9 cellular contexts compared by ENCODE assay signal in genomic region chr13:110875243-110875642, GRCh38. TPM values are rescaled to one million over a fixed set of nuclear protein-coding genes. Genes with fewer than 3 reads are reported as not detected.
DNase-seq lines count a peak whose midpoint lies in the region; ATAC-seq and TF ChIP-seq lines count a peak whose summit lies in the region.
"Had no signal": no experiment of that assay in that cellular context is flagged by ENCODE, and none has a peak within 500 bp of the region (broad histone marks: within the 10 kb centered on the region; RNA-seq: fewer than 3 reads in every experiment).

No MANE protein-coding gene starts in this region.

- TF ChIP-seq CTCF in CD4-positive, alpha-beta T cell (IDR thresholded peaks at IDR 0.05), result no peak
- no peak for TF ChIP-seq CTCF in IMR-90 (conservative IDR thresholded peaks at IDR 0.05; ENCODE audit: low read depth, low read length)
- no peak for TF ChIP-seq CTCF in breast epithelium (IDR thresholded peaks at IDR 0.05)
- TF ChIP-seq CTCF in nephron (IDR thresholded peaks at IDR 0.05; ENCODE audit: unreplicated experiment in 3 of 3), result no peak

- H3K36me3 Mint-ChIP-seq in CD4-positive, alpha-beta T cell (ENCODE audit: low read depth), result no peaks in the 10 kb centered on the region
- peaks cover 7% of the 10 kb centered on the region for H3K36me3 Mint-ChIP-seq in nephron (ENCODE audit: low read depth)

- WGBS in IMR-90 (ENCODE audit: extremely low coverage in 2 of 2, insufficient read length in 1 of 2), 2 experiments, result 60% methylated on average over 4 of the region's 8 CpGs; no CpG with 5 or more reads in 1 of the 2 experiments

- peaks cover 2% of the 10 kb centered on the region for H3K27me3 ChIP-seq in CD4-positive, alpha-beta T cell (ENCODE audit: control insufficient read depth, insufficient read depth, low read length)
- H3K27me3 ChIP-seq in IMR-90 (ENCODE audit: control insufficient read depth, insufficient read depth, low read length) (no peaks in the 10 kb centered on the region), breast epithelium (no peaks in the 10 kb centered on the region)

- H3K9ac ChIP-seq in IMR-90 (ENCODE audit: low read depth, low read length), result no peak overlapping the region

- DNase-seq in CD4-positive, alpha-beta T cell, result no peak
- DNase-seq in IMR-90 (no peak), breast epithelium (ENCODE audit: low spot score in 2 of 2) (no peak), AG08396 (ENCODE audit: low spot score) (no peak), KG1 (lab: John Stamatoyannopoulos, UW) (no peak)
- no peak for DNase-seq in stimulated activated CD4-positive, alpha-beta T cell treated with anti-CD3 and anti-CD28 coated beads, Interleukin-4, amount 100 ng/mL, for 4 hours

- H3K4me1 Mint-ChIP-seq in CD4-positive, alpha-beta T cell (ENCODE audit: low read depth), result peaks cover 13% of the 10 kb centered on the region
- H3K4me1 Mint-ChIP-seq in nephron, result peaks cover 15% of the 10 kb centered on the region

- peak overlapping the region; percentile 50 for H3K4me3 Mint-ChIP-seq in CD4-positive, alpha-beta T cell
- H3K4me3 Mint-ChIP-seq in nephron, result peak overlapping the region; percentile 79 to 80 (median 80)

- no peak overlapping the region for H2AK5ac ChIP-seq in IMR-90 (ENCODE audit: low read depth, low read length)

- no peak overlapping the region for H3K18ac ChIP-seq in IMR-90 (ENCODE audit: low read depth, low read length)

- H2BK15ac ChIP-seq in IMR-90 (ENCODE audit: low read depth, low read length), result no peak overlapping the region

- no peak overlapping the region for H3K23ac ChIP-seq in IMR-90 (ENCODE audit: low read depth, low read length)

- peaks cover 22% of the 10 kb centered on the region for H3K27me3 Mint-ChIP-seq in CD4-positive, alpha-beta T cell
- peaks cover 4% of the 10 kb centered on the region for H3K27me3 Mint-ChIP-seq in nephron (ENCODE audit: low read depth)

- intact Hi-C loops in CD4-positive, alpha-beta T cell (cut with DNase I, micrococcal nuclease), result no loop called here
- intact Hi-C loops in IMR-90 (cut with micrococcal nuclease), result no loop called here
- intact Hi-C loops in breast epithelium (cut with DNase I; ENCODE audit: low total_unique reads), result no loop called here

- no peaks in the 10 kb centered on the region for H3K9me3 Mint-ChIP-seq in CD4-positive, alpha-beta T cell
- no peaks in the 10 kb centered on the region for H3K9me3 Mint-ChIP-seq in nephron

- no peak overlapping the region for H3K4me3 ChIP-seq in IMR-90 (ENCODE audit: insufficient read depth, low read depth, low read length)
- H3K4me3 ChIP-seq in breast epithelium, result peak overlapping the region in 2 of 3 donors; percentile 44 to 66

- no peak overlapping the region for H2BK20ac ChIP-seq in IMR-90 (ENCODE audit: low read depth, low read length)

- in situ Hi-C loops in IMR-90 (cut with MboI; ENCODE audit: low sequenced_read_pairs), result no loop called here

- H4K20me1 ChIP-seq in IMR-90 (ENCODE audit: insufficient read depth, low read length), result no peaks in the 10 kb centered on the region

- no peak overlapping the region for H2BK5ac ChIP-seq in IMR-90 (ENCODE audit: low read depth, low read length, poor library complexity, severe bottlenecking)

- POLR2A ChIA-PET in CD4-positive, alpha-beta T cell (lab: Charles Lee), result interaction anchor here (0.6 kb wide), 1 partner anchor 28 kb away, joined by 3 read pairs; no protein-coding TSS in a partner anchor
- POLR2A ChIA-PET in IMR-90 (lab: Charles Lee; ENCODE audit: unreplicated experiment), result no interaction called here

- no peak overlapping the region for H3K4me2 ChIP-seq in IMR-90 (ENCODE audit: low read depth, low read length)

- H2BK120ac ChIP-seq in IMR-90 (ENCODE audit: low read depth, low read length), result no peak overlapping the region

- TF ChIP-seq POLR2A in IMR-90 (IDR thresholded peaks at IDR 0.05; ENCODE audit: low read depth, low read length), result no peak
- TF ChIP-seq POLR2A in breast epithelium (IDR thresholded peaks at IDR 0.05), result no peak

- peak overlapping the region; percentile 67 for H4K5ac ChIP-seq in IMR-90 (ENCODE audit: low read depth, low read length)

- H3K36me3 ChIP-seq in IMR-90 (ENCODE audit: control insufficient read depth, insufficient read depth, low read length) (peaks cover 5% of the 10 kb centered on the region; the same call in 1 of the 2 replicates), breast epithelium (no peaks in the 10 kb centered on the region)
- H3K36me3 ChIP-seq: neutrophil had no signal

- no peak for TF ChIP-seq RAD21 in IMR-90 (IDR thresholded peaks at IDR 0.05; ENCODE audit: low read length)

- dilution Hi-C loops in IMR-90 (cut with HindIII; ENCODE audit: low sequenced_read_pairs, unreplicated experiment), result no loop called here

- H3K27ac Mint-ChIP-seq in CD4-positive, alpha-beta T cell, result no peak overlapping the region
- peak overlapping the region in 2 of 3 experiments; percentile 27 to 36 for H3K27ac Mint-ChIP-seq in nephron

- H3K14ac ChIP-seq in IMR-90 (replicated peaks; ENCODE audit: low read depth, low read length), result peak overlapping the region; percentile 69; the same call in 1 of the 2 replicates

- H3K4ac ChIP-seq in IMR-90 (ENCODE audit: low read depth, low read length), result peak overlapping the region; percentile 2; the same call in 1 of the 2 replicates

- peak; percentile 14 for ATAC-seq in CD4-positive, alpha-beta T cell (ENCODE audit: poor library complexity)
- ATAC-seq in IMR-90 (ENCODE audit: low read depth) (no peak), GM21423 (IDR thresholded peaks at IDR 0.05; ENCODE audit: unreplicated experiment) (no peak)

- H3K9me1 ChIP-seq in IMR-90 (ENCODE audit: insufficient read depth, low read length), result peaks cover 9% of the 10 kb centered on the region

- peaks cover 6% of the 10 kb centered on the region; the same call in 1 of the 2 replicates for H3K4me1 ChIP-seq in IMR-90 (ENCODE audit: control insufficient read depth, insufficient read depth, low read length)
- peaks cover 0 to 4% of the 10 kb centered on the region in 2 donors for H3K4me1 ChIP-seq in breast epithelium

- peak overlapping the region; percentile 68 to 88; a peak in 3 of 4 replicates for H4K8ac ChIP-seq in IMR-90 (ENCODE audit: low read depth in 2 of 2, low read length in 2 of 2)

- peak overlapping the region; percentile 71 for H2AK9ac ChIP-seq in IMR-90 (replicated peaks; ENCODE audit: low read depth, low read length, poor library complexity)

- no peak overlapping the region for H3K56ac ChIP-seq in IMR-90 (ENCODE audit: extremely low read depth, insufficient read depth, low read length)

- peak overlapping the region; percentile 80 for H2AFZ ChIP-seq in IMR-90 (replicated peaks; ENCODE audit: low read length, poor library complexity)

- no peak overlapping the region for H3K27ac ChIP-seq in CD4-positive, alpha-beta T cell (ENCODE audit: low read depth, low read length)
- no peak overlapping the region for H3K27ac ChIP-seq in IMR-90 (ENCODE audit: insufficient read depth, low read length)
- no peak overlapping the region for H3K27ac ChIP-seq in breast epithelium
- H3K27ac ChIP-seq: neutrophil had no signal

- BruUV-seq in IMR-90 (replicated peaks; lab: Mats Ljungman, UMichigan), result no TSS peak

- CTCF ChIA-PET in CD4-positive, alpha-beta T cell (lab: Charles Lee), result no interaction called here
- CTCF ChIA-PET in IMR-90 (lab: Yijun Ruan, JAX), result interaction anchor here (1.2 kb wide), 1 partner anchor 279 kb away, joined by 3 read pairs; no protein-coding TSS in a partner anchor

- peak overlapping the region; percentile 50; the same call in 1 of the 2 replicates for H4K91ac ChIP-seq in IMR-90 (ENCODE audit: insufficient read depth, low read depth, low read length)

- no peaks in the 10 kb centered on the region for H3K9me3 ChIP-seq in CD4-positive, alpha-beta T cell (ENCODE audit: control insufficient read depth, low read length)
- H3K9me3 ChIP-seq in IMR-90 (ENCODE audit: control insufficient read depth, insufficient read depth, low read length) (no peaks in the 10 kb centered on the region), breast epithelium (no peaks in the 10 kb centered on the region)
- H3K9me3 ChIP-seq: neutrophil had no signal

- peaks cover 0 to 7% of the 10 kb centered on the region in 2 experiments; a peak in 1 of 4 replicates for H3K79me1 ChIP-seq in IMR-90 (ENCODE audit: low read depth in 1 of 2, low read length in 2 of 2)

TF ChIP-seq in IMR-90, 13 proteins besides CTCF, POLR2A, EP300 and RAD21:
- no peak for TF ChIP-seq CHD1 (IDR thresholded peaks at IDR 0.05; ENCODE audit: low read depth, low read length)
- no peak for TF ChIP-seq MAFK (IDR thresholded peaks at IDR 0.05; ENCODE audit: low read depth, low read length)
- TF ChIP-seq MXI1 (IDR thresholded peaks at IDR 0.05; ENCODE audit: borderline replicate concordance, low read depth, low read length), result no peak
- no peak for TF ChIP-seq RCOR1 (IDR thresholded peaks at IDR 0.05; ENCODE audit: insufficient replicate concordance, low read length)
- TF ChIP-seq BHLHE40 (IDR thresholded peaks at IDR 0.05; ENCODE audit: low read depth, low read length), result no peak
- TF ChIP-seq FOS (IDR thresholded peaks at IDR 0.05; ENCODE audit: low read depth, low read length), result no peak
- TF ChIP-seq RFX5 (IDR thresholded peaks at IDR 0.05; ENCODE audit: low read depth, low read length), result no peak
- TF ChIP-seq CEBPB (IDR thresholded peaks at IDR 0.05; ENCODE audit: low read depth, low read length), result no peak
- TF ChIP-seq USF2 (IDR thresholded peaks at IDR 0.05; ENCODE audit: low read depth, low read length), result no peak
TF ChIP-seq in IMR-90: peak in this region for 0.

RNA-seq across cellular contexts. Expression of gene ANKRD10, which starts 39.6 kb away (rescaled TPM):
- total RNA-seq in CD4-positive, alpha-beta T cell, result 10 to 100 TPM; 75.5 to 83.8 TPM
- total RNA-seq in IMR-90 (2012; rRNA removed) (18.3 and 24.2 TPM in 2 replicates), breast epithelium (100 to 1,000 TPM; 133 to 206 (median 193) TPM)
- 24.2 and 31.1 TPM in 2 replicates for polyA plus RNA-seq in IMR-90 (2012; rRNA removed)
- polyA plus RNA-seq in IMR-90 (2012; cell fraction: cytosol; rRNA removed), result 7.4 and 11.9 TPM in 2 replicates
- polyA plus RNA-seq in IMR-90 (2012; cell fraction: nucleus; rRNA removed; ENCODE audit: low replicate concordance), result 105 and 271 TPM in 2 replicates
